ENCODE assay signal across 8 cellular contexts in the genomic region with DNA sequence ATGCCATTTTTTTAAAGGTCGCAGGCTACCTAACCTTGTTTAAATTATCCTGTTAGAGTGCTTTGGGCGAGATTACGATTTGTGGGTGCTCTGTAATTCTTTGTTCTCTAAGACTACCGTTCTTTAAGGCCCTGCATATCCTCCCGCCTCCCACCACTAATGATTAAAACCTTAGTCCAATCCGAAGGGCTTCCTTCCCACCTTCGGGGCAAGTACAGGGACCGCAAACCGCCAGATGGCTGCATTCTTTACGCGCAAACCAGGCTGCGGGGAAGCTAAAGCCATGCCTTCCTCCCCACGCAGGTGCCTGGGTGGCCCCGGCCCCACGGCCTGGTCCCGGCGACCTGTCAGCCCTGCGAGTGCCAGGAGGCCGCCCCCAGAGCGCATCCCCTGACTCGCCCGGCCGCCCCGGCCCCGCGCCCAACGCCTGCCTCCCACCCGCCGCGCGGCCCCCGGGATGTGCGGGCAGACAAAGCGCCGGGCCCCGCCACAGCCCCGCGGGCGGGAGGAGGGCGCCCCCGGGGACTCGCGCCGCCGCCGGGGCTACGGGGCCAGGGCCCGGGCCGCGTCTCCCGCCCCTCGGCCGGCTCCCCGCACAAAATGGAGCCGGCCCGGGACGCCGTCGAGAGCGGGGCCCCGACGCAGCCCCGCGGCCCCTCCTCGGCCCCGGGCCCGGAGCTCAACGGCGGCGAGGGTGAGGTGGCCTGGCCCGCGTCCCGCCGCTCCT.
A peak's percentile ranks its signal among the peaks of the same experiment; 100 is the strongest.
DNase-seq lines count a peak whose midpoint lies in the region; ATAC-seq, FAIRE-seq and TF ChIP-seq lines count a peak whose summit lies in the region.

No MANE protein-coding gene starts in this region.

- H3K9me3 ChIP-seq in mucosa of stomach (ENCODE audit: control insufficient read depth, low read length), result no peaks in the 10 kb centered on the region

- peak overlapping the region; percentile 81 for H3K9ac ChIP-seq in mucosa of stomach (ENCODE audit: low read length)

- H3K4me1 ChIP-seq in mucosa of stomach (ENCODE audit: control insufficient read depth, insufficient read depth, low read length), result no peaks in the 10 kb centered on the region

- no peak for TF ChIP-seq POLR2A in erythroblast (IDR thresholded peaks at IDR 0.05; ENCODE audit: low read length)

- peak; percentile 23 for ATAC-seq in HG02973 (IDR thresholded peaks at IDR 0.05; ENCODE audit: unreplicated experiment)

- H3K36me3 ChIP-seq in mucosa of stomach (ENCODE audit: control insufficient read depth, insufficient read depth, low read length), result no peaks in the 10 kb centered on the region

- FAIRE-seq in GM18507 (lab: Jason Lieb, UNC), result peak; percentile 49

- no peaks in the 10 kb centered on the region for H3K27me3 ChIP-seq in mucosa of stomach (ENCODE audit: control insufficient read depth, insufficient read depth, low read length)

- peak overlapping the region; percentile 74 for H3K4me3 ChIP-seq in mucosa of stomach (ENCODE audit: low read length)

- DNase-seq in 8988T, result peak; percentile 33
- no peak for DNase-seq in GM18507 (ENCODE audit: extremely low spot score, insufficient read length, low read depth)
- DNase-seq in NOMO-1 (lab: John Stamatoyannopoulos, UW; ENCODE audit: unreplicated experiment in 2 of 2), result peak; percentile 10 to 51
- DNase-seq in activated T-cell treated with anti-CD3 and anti-CD28 coated beads, Interleukin-2, amount 50 U/mL, for 1 hour, result peak; percentile 63
- peak; percentile 66 to 69 for DNase-seq in erythroblast (lab: John Stamatoyannopoulos, UW)
- DNase-seq in stimulated activated CD8-positive, alpha-beta memory T cell treated with anti-CD3 and anti-CD28 coated beads, Interleukin-7, amount 100 ng/mL, for 48 hours (ENCODE audit: extremely low read depth in 1 of 2, low read depth in 1 of 2), result peak; percentile 22 to 27
